1 cellular context compared by ENCODE assay signal in genomic region chr1:161115132-161115711, GRCh38.
A peak's percentile ranks its signal among the peaks of the same experiment; 100 is the strongest.
TF ChIP-seq lines count a peak whose summit lies in the region.

No MANE protein-coding gene starts in this region.

TF ChIP-seq in K562, 482 proteins besides CTCF, POLR2A, EP300 and RAD21 (continued from another document and continues in another):
- TF ChIP-seq, protein P1, sequence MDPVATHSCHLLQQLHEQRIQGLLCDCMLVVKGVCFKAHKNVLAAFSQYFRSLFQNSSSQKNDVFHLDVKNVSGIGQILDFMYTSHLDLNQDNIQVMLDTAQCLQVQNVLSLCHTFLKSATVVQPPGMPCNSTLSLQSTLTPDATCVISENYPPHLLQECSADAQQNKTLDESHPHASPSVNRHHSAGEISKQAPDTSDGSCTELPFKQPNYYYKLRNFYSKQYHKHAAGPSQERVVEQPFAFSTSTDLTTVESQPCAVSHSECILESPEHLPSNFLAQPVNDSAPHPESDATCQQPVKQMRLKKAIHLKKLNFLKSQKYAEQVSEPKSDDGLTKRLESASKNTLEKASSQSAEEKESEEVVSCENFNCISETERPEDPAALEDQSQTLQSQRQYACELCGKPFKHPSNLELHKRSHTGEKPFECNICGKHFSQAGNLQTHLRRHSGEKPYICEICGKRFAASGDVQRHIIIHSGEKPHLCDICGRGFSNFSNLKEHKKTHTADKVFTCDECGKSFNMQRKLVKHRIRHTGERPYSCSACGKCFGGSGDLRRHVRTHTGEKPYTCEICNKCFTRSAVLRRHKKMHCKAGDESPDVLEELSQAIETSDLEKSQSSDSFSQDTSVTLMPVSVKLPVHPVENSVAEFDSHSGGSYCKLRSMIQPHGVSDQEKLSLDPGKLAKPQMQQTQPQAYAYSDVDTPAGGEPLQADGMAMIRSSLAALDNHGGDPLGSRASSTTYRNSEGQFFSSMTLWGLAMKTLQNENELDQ (CRISPR knock-in tag; IDR thresholded peaks at IDR 0.05; ENCODE audit: borderline replicate concordance), result no peak
- TF ChIP-seq NCOA2 (IDR thresholded peaks at IDR 0.05; ENCODE audit: partially characterized antibody in 2 of 2), result no peak
- no peak for TF ChIP-seq ADNP (tag; IDR thresholded peaks at IDR 0.05)
- TF ChIP-seq SRSF7 (optimal IDR thresholded peaks at IDR 0.05; ENCODE audit: low read depth, low read length), result no peak
- peak; percentile 94 for TF ChIP-seq ZEB2 (IDR thresholded peaks at IDR 0.05)
- no peak for TF ChIP-seq ASH1L (IDR thresholded peaks at IDR 0.05; ENCODE audit: borderline replicate concordance, low read depth, partially characterized antibody)
- TF ChIP-seq, protein P2, sequence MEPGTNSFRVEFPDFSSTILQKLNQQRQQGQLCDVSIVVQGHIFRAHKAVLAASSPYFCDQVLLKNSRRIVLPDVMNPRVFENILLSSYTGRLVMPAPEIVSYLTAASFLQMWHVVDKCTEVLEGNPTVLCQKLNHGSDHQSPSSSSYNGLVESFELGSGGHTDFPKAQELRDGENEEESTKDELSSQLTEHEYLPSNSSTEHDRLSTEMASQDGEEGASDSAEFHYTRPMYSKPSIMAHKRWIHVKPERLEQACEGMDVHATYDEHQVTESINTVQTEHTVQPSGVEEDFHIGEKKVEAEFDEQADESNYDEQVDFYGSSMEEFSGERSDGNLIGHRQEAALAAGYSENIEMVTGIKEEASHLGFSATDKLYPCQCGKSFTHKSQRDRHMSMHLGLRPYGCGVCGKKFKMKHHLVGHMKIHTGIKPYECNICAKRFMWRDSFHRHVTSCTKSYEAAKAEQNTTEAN (CRISPR knock-in tag; IDR thresholded peaks at IDR 0.05), result no peak
- TF ChIP-seq GABPB1 (CRISPR knock-in tag; IDR thresholded peaks at IDR 0.05), result no peak
- TF ChIP-seq, protein P3, sequence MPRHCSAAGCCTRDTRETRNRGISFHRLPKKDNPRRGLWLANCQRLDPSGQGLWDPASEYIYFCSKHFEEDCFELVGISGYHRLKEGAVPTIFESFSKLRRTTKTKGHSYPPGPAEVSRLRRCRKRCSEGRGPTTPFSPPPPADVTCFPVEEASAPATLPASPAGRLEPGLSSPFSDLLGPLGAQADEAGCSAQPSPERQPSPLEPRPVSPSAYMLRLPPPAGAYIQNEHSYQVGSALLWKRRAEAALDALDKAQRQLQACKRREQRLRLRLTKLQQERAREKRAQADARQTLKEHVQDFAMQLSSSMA (CRISPR knock-in tag; IDR thresholded peaks at IDR 0.05), result no peak
- no peak for TF ChIP-seq MCM3 (IDR thresholded peaks at IDR 0.05)
- no peak for TF ChIP-seq HNRNPH1 (optimal IDR thresholded peaks at IDR 0.05; ENCODE audit: low read depth, low read length)
- TF ChIP-seq BDP1 (IDR thresholded peaks at IDR 0.05; ENCODE audit: insufficient read depth, insufficient read length), result no peak
- TF ChIP-seq, protein P4, sequence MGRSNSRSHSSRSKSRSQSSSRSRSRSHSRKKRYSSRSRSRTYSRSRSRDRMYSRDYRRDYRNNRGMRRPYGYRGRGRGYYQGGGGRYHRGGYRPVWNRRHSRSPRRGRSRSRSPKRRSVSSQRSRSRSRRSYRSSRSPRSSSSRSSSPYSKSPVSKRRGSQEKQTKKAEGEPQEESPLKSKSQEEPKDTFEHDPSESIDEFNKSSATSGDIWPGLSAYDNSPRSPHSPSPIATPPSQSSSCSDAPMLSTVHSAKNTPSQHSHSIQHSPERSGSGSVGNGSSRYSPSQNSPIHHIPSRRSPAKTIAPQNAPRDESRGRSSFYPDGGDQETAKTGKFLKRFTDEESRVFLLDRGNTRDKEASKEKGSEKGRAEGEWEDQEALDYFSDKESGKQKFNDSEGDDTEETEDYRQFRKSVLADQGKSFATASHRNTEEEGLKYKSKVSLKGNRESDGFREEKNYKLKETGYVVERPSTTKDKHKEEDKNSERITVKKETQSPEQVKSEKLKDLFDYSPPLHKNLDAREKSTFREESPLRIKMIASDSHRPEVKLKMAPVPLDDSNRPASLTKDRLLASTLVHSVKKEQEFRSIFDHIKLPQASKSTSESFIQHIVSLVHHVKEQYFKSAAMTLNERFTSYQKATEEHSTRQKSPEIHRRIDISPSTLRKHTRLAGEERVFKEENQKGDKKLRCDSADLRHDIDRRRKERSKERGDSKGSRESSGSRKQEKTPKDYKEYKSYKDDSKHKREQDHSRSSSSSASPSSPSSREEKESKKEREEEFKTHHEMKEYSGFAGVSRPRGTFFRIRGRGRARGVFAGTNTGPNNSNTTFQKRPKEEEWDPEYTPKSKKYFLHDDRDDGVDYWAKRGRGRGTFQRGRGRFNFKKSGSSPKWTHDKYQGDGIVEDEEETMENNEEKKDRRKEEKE (IDR thresholded peaks at IDR 0.05; ENCODE audit: borderline replicate concordance in 1 of 2, control insufficient read depth in 1 of 2, low read depth in 2 of 2, low read length in 1 of 2), result no peak
- no peak for TF ChIP-seq RBM17 (IDR thresholded peaks at IDR 0.05; ENCODE audit: borderline replicate concordance, low read depth, low read length)
- no peak for TF ChIP-seq NBN (IDR thresholded peaks at IDR 0.05; ENCODE audit: low read depth)
- peak; percentile 27 for TF ChIP-seq TAF9B (IDR thresholded peaks at IDR 0.05; ENCODE audit: partially characterized antibody)
- TF ChIP-seq, protein P5, sequence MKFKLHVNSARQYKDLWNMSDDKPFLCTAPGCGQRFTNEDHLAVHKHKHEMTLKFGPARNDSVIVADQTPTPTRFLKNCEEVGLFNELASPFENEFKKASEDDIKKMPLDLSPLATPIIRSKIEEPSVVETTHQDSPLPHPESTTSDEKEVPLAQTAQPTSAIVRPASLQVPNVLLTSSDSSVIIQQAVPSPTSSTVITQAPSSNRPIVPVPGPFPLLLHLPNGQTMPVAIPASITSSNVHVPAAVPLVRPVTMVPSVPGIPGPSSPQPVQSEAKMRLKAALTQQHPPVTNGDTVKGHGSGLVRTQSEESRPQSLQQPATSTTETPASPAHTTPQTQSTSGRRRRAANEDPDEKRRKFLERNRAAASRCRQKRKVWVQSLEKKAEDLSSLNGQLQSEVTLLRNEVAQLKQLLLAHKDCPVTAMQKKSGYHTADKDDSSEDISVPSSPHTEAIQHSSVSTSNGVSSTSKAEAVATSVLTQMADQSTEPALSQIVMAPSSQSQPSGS (CRISPR knock-in tag; IDR thresholded peaks at IDR 0.05), result no peak
- TF ChIP-seq ZNF253 (CRISPR knock-in tag; conservative IDR thresholded peaks at IDR 0.05), result no peak
- TF ChIP-seq ZNF384 (IDR thresholded peaks at IDR 0.05; ENCODE audit: low read depth, low read length), result no peak
- TF ChIP-seq NRF1 (conservative IDR thresholded peaks at IDR 0.05 in 1 of 2, IDR thresholded peaks at IDR 0.05 in 1 of 2), result no peak
- TF ChIP-seq ZNF23 (CRISPR knock-in tag; IDR thresholded peaks at IDR 0.05), result no peak
- TF ChIP-seq BCL6 (CRISPR knock-in tag; IDR thresholded peaks at IDR 0.05), result 0 out of 2 replicates have a peak, but pooled peaks have one; percentile 25
- TF ChIP-seq MITF (IDR thresholded peaks at IDR 0.05), result no peak
- no peak for TF ChIP-seq DDX20 (tag; IDR thresholded peaks at IDR 0.05; ENCODE audit: low read depth)
- no peak for TF ChIP-seq PYGO2 (tag; IDR thresholded peaks at IDR 0.05)
- no peak for TF ChIP-seq ZFP30 (CRISPR knock-in tag; IDR thresholded peaks at IDR 0.05; ENCODE audit: borderline replicate concordance)
- no peak for TF ChIP-seq ZNF764 (CRISPR knock-in tag; IDR thresholded peaks at IDR 0.05; ENCODE audit: low read depth)
- TF ChIP-seq ZNF12 (CRISPR knock-in tag; IDR thresholded peaks at IDR 0.05), result no peak
- TF ChIP-seq MEF2D (tag; conservative IDR thresholded peaks at IDR 0.05; ENCODE audit: low read depth), result no peak
- TF ChIP-seq YY1 (IDR thresholded peaks at IDR 0.05; ENCODE audit: borderline replicate concordance in 1 of 3, control insufficient read depth in 1 of 3, extremely low read depth in 1 of 3, insufficient read depth in 3 of 3, insufficient read length in 1 of 3, insufficient replicate concordance in 2 of 3, low read depth in 1 of 3, low read length in 2 of 3), result no peak
- no peak for TF ChIP-seq HNRNPUL1 (IDR thresholded peaks at IDR 0.05; ENCODE audit: low read length)
- peak; percentile 81 for TF ChIP-seq ATF7 (IDR thresholded peaks at IDR 0.05)
- no peak for TF ChIP-seq U2AF1 (optimal IDR thresholded peaks at IDR 0.05; ENCODE audit: low read depth, low read length)
- TF ChIP-seq GTF2A2 (tag; IDR thresholded peaks at IDR 0.05), result no peak
- TF ChIP-seq NFE2 (IDR thresholded peaks at IDR 0.05; ENCODE audit: low read depth), result no peak
- TF ChIP-seq, protein P6, sequence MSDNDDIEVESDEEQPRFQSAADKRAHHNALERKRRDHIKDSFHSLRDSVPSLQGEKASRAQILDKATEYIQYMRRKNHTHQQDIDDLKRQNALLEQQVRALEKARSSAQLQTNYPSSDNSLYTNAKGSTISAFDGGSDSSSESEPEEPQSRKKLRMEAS (CRISPR knock-in tag; IDR thresholded peaks at IDR 0.05), result no peak
- TF ChIP-seq FIP1L1 (IDR thresholded peaks at IDR 0.05; ENCODE audit: low read depth, low read length, poor library complexity, severe bottlenecking), result no peak
- TF ChIP-seq MYBL2 (IDR thresholded peaks at IDR 0.05; ENCODE audit: low read depth), result no peak
- no peak for TF ChIP-seq MYBL2 (CRISPR knock-in tag; IDR thresholded peaks at IDR 0.05; ENCODE audit: borderline replicate concordance)
- TF ChIP-seq KLF6 (CRISPR knock-in tag; IDR thresholded peaks at IDR 0.05; ENCODE audit: borderline replicate concordance), result no peak
- TF ChIP-seq, protein P7, sequence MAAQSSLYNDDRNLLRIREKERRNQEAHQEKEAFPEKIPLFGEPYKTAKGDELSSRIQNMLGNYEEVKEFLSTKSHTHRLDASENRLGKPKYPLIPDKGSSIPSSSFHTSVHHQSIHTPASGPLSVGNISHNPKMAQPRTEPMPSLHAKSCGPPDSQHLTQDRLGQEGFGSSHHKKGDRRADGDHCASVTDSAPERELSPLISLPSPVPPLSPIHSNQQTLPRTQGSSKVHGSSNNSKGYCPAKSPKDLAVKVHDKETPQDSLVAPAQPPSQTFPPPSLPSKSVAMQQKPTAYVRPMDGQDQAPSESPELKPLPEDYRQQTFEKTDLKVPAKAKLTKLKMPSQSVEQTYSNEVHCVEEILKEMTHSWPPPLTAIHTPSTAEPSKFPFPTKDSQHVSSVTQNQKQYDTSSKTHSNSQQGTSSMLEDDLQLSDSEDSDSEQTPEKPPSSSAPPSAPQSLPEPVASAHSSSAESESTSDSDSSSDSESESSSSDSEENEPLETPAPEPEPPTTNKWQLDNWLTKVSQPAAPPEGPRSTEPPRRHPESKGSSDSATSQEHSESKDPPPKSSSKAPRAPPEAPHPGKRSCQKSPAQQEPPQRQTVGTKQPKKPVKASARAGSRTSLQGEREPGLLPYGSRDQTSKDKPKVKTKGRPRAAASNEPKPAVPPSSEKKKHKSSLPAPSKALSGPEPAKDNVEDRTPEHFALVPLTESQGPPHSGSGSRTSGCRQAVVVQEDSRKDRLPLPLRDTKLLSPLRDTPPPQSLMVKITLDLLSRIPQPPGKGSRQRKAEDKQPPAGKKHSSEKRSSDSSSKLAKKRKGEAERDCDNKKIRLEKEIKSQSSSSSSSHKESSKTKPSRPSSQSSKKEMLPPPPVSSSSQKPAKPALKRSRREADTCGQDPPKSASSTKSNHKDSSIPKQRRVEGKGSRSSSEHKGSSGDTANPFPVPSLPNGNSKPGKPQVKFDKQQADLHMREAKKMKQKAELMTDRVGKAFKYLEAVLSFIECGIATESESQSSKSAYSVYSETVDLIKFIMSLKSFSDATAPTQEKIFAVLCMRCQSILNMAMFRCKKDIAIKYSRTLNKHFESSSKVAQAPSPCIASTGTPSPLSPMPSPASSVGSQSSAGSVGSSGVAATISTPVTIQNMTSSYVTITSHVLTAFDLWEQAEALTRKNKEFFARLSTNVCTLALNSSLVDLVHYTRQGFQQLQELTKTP (IDR thresholded peaks at IDR 0.05; ENCODE audit: low read depth in 1 of 2, partially characterized antibody in 2 of 2), result peak in 1 of 2 experiments; percentile 16
- TF ChIP-seq CHCHD3 (CRISPR knock-in tag; IDR thresholded peaks at IDR 0.05), result no peak
- no peak for TF ChIP-seq TRIM28 (IDR thresholded peaks at IDR 0.05)
- no peak for TF ChIP-seq MXI1 (IDR thresholded peaks at IDR 0.05; ENCODE audit: low read depth, low read length)
- no peak for TF ChIP-seq ZNF79 (CRISPR knock-in tag; IDR thresholded peaks at IDR 0.05; ENCODE audit: low read depth)
- TF ChIP-seq UBTF (IDR thresholded peaks at IDR 0.05; ENCODE audit: borderline replicate concordance in 1 of 2, low read depth in 2 of 2, low read length in 2 of 2), result no peak
- TF ChIP-seq DPF2 (IDR thresholded peaks at IDR 0.05), result peak; percentile 58; the same call in 1 of the 2 replicates
- 0 out of 2 replicates have a peak, but pooled peaks have one; percentile 16 for TF ChIP-seq POLR2G (IDR thresholded peaks at IDR 0.05; ENCODE audit: low read depth, low read length)
- TF ChIP-seq HDAC6 (IDR thresholded peaks at IDR 0.05; ENCODE audit: low read depth, low read length), result no peak
- TF ChIP-seq ZFPM2 (CRISPR knock-in tag; IDR thresholded peaks at IDR 0.05), result no peak
- no peak for TF ChIP-seq TCF3 (CRISPR knock-in tag; IDR thresholded peaks at IDR 0.05)
- no peak for TF ChIP-seq SLC30A9 (CRISPR knock-in tag; IDR thresholded peaks at IDR 0.05)
- no peak for TF ChIP-seq RAD51 (IDR thresholded peaks at IDR 0.05; ENCODE audit: borderline replicate concordance, low read depth)
- no peak for TF ChIP-seq MEF2A (IDR thresholded peaks at IDR 0.05; ENCODE audit: control insufficient read depth, low read depth, low read length)
